ENCODE assay signal across 20 cellular contexts in the genomic region with DNA sequence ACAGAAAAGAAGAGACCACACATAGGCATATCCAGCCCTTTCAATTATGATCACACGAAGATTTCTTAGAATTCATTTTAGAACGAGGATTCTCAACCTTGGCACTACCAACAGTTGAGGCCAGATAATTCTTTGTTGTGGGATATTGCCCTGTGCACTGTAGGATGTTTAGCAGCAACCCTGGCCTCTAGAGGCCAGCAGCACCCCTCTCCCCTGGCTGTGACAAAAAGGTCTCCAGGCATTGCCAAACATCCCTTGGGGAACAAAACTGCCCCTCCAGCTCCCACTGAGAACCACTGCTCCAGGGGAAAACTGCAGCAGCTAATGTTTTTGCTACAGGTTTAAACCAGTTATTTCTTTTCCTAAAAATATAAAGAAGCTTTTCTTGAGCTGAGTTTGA. TPM values are rescaled to one million over a fixed set of nuclear protein-coding genes. Genes with fewer than 3 reads are reported as not detected.
DNase-seq lines count a peak whose midpoint lies in the region; ATAC-seq, FAIRE-seq and TF ChIP-seq lines count a peak whose summit lies in the region.
"Had no signal": no experiment of that assay in that cellular context is flagged by ENCODE, and none has a peak within 500 bp of the region (broad histone marks: within the 10 kb centered on the region; RNA-seq: fewer than 3 reads in every experiment).

No MANE protein-coding gene starts in this region.

- H3K36me3 Mint-ChIP-seq in endodermal cell (ENCODE audit: low read depth), result peaks cover 52% of the 10 kb centered on the region

- H3K9me2 ChIP-seq in OCI-LY7 (ENCODE audit: insufficient read depth, low read length), result no peaks in the 10 kb centered on the region

- H3K4me1 ChIP-seq in OCI-LY7 (ENCODE audit: insufficient read depth, low read length, poor library complexity, severe bottlenecking) (peaks cover 12% of the 10 kb centered on the region), endodermal cell (ENCODE audit: control insufficient read depth, insufficient read depth, low read length) (peaks cover 3% of the 10 kb centered on the region), rectal smooth muscle tissue (ENCODE audit: control insufficient read depth, insufficient read depth, low read length) (peaks cover 23% of the 10 kb centered on the region), left lung (peaks cover 3 to 29% of the 10 kb centered on the region in 2 donors), vagina (peaks cover 44% of the 10 kb centered on the region)

- H3K9me3 Mint-ChIP-seq in endodermal cell, result peaks cover 17% of the 10 kb centered on the region
- H3K9me3 Mint-ChIP-seq: neural crest cell had no signal

- WGBS in endodermal cell (ENCODE audit: insufficient coverage in 1 of 2, insufficient read length in 1 of 2), 2 experiments, result 92% methylated on average over 2 of the region's 2 CpGs; no CpG with 5 or more reads in 1 of the 2 experiments

- FAIRE-seq in GM12892 (lab: Jason Lieb, UNC), result peak; percentile 24

- H2AFZ ChIP-seq in OCI-LY7 (ENCODE audit: low read length), result no peak overlapping the region
- H2AFZ ChIP-seq: PC-9 had no signal

- ATAC-seq in GM21786 (IDR thresholded peaks at IDR 0.05; ENCODE audit: unreplicated experiment) (no peak), left lung (no peak)
- ATAC-seq: activated CD4-positive, CD25-positive, alpha-beta regulatory T cell treated with anti-CD3 and anti-CD28 coated beads, Interleukin-2, amount 50 U/mL, for 24 hours; activated naive CD4-positive, alpha-beta T cell treated with anti-CD3 and anti-CD28 coated beads, Interleukin-2, amount 50 U/mL, for 72 hours; T-cell had no signal

- peaks cover 20% of the 10 kb centered on the region for H3K4me1 Mint-ChIP-seq in endodermal cell

- H3K9me3 ChIP-seq in OCI-LY7 (ENCODE audit: low read length) (no peaks in the 10 kb centered on the region), endodermal cell (ENCODE audit: control insufficient read depth, low read length) (peaks cover 29% of the 10 kb centered on the region), left lung (no peaks in the 10 kb centered on the region), vagina (no peaks in the 10 kb centered on the region)

- TF ChIP-seq CTCF in OCI-LY7 (conservative IDR thresholded peaks at IDR 0.05; ENCODE audit: low read length), result peak; percentile 23; the same call in 1 of the 2 replicates
- TF ChIP-seq CTCF in endodermal cell (conservative IDR thresholded peaks at IDR 0.05), result peak; percentile 49
- TF ChIP-seq CTCF in left lung (IDR thresholded peaks at IDR 0.05), result no peak
- TF ChIP-seq CTCF in vagina (IDR thresholded peaks at IDR 0.05), result no peak

- H3K27me3 Mint-ChIP-seq in endodermal cell (ENCODE audit: insufficient read depth), result no peaks in the 10 kb centered on the region
- H3K27me3 Mint-ChIP-seq: T-cell had no signal

- POLR2A ChIA-PET in OCI-LY7 (lab: Charles Lee), result interaction anchor here (0.9 kb wide), 1 partner anchor 18 kb away, joined by 4 read pairs; no protein-coding TSS in a partner anchor

- H3K4me3 ChIP-seq in OCI-LY7 (ENCODE audit: low read depth, low read length, poor library complexity, severe bottlenecking), result no peak overlapping the region
- H3K4me3 ChIP-seq in endodermal cell (ENCODE audit: low read length), result no peak overlapping the region
- H3K4me3 ChIP-seq in rectal smooth muscle tissue (ENCODE audit: low read length), result no peak overlapping the region
- H3K4me3 ChIP-seq in left lung, result no peak overlapping the region
- no peak overlapping the region for H3K4me3 ChIP-seq in vagina
- H3K4me3 ChIP-seq: HAP-1, PC-9 had no signal

- intact Hi-C loops in OCI-LY7 (cut with micrococcal nuclease; ENCODE audit: unreplicated experiment) (no loop called here), left lung (cut with DNase I) (no loop called here), vagina (cut with DNase I) (no loop called here)

- H3K36me3 ChIP-seq in OCI-LY7 (ENCODE audit: insufficient read depth, low read length) (no peaks in the 10 kb centered on the region), endodermal cell (ENCODE audit: control insufficient read depth, insufficient read depth, low read length) (peaks cover 20% of the 10 kb centered on the region), rectal smooth muscle tissue (ENCODE audit: control insufficient read depth, insufficient read depth, low read length) (no peaks in the 10 kb centered on the region), left lung (no peaks in the 10 kb centered on the region), vagina (no peaks in the 10 kb centered on the region)
- H3K36me3 ChIP-seq: HAP-1 had no signal

- no peaks in the 10 kb centered on the region for H4K20me1 ChIP-seq in OCI-LY7 (ENCODE audit: insufficient read depth, low read length)

- H3K27ac Mint-ChIP-seq in endodermal cell, result no peak overlapping the region
- H3K27ac Mint-ChIP-seq: activated naive CD4-positive, alpha-beta T cell treated with anti-CD3 and anti-CD28 coated beads, Interleukin-2, amount 50 U/mL, for 72 hours; T-cell had no signal

- no peak overlapping the region for H3K9ac ChIP-seq in endodermal cell (ENCODE audit: extremely low read depth, low read length, poor library complexity, severe bottlenecking)
- no peak overlapping the region for H3K9ac ChIP-seq in rectal smooth muscle tissue (ENCODE audit: low read length)

- BruUV-seq in OCI-LY7 (replicated peaks; lab: Mats Ljungman, UMichigan), result no TSS peak

- DNase-seq in GM12892 (ENCODE audit: insufficient read length) (no peak), OCI-LY7 (ENCODE audit: low spot score) (no peak), endodermal cell (peak; percentile 71), left lung (no peak), vagina (ENCODE audit: extremely low spot score in 2 of 2) (no peak), NAMALWA (ENCODE audit: low spot score) (no peak)
- DNase-seq: activated CD8-positive, alpha-beta memory T cell treated with anti-CD3 and anti-CD28 coated beads, Interleukin-2, amount 50 U/mL, for 48 hours; central memory CD4-positive, alpha-beta T cell; hypothalamus; NCI-H446; PC-9; stimulated activated naive CD4-positive, alpha-beta T cell treated with Interleukin-2 at 50 U/mL for 16 hours; T-cell had no signal

- H3K79me2 ChIP-seq in OCI-LY7 (ENCODE audit: insufficient read depth, low read depth, low read length), result no peaks in the 10 kb centered on the region

- H3K27ac ChIP-seq in OCI-LY7 (ENCODE audit: low read depth, low read length, poor library complexity, severe bottlenecking) (no peak overlapping the region), endodermal cell (ENCODE audit: low read depth, low read length) (no peak overlapping the region), rectal smooth muscle tissue (ENCODE audit: low read depth, low read length) (peak overlapping the region; percentile 51), left lung (no peak overlapping the region), vagina (no peak overlapping the region)
- H3K27ac ChIP-seq: HL-60, PC-9 had no signal

- CTCF ChIA-PET in OCI-LY7 (lab: Charles Lee; ENCODE audit: unreplicated experiment), result no interaction called here

- TF ChIP-seq POLR2A in GM12892 (IDR thresholded peaks at IDR 0.05; ENCODE audit: low read depth, low read length) (no peak), vagina (IDR thresholded peaks at IDR 0.05) (no peak)

- no peak overlapping the region for H3K4me3 Mint-ChIP-seq in endodermal cell
- H3K4me3 Mint-ChIP-seq: neural crest cell, T-cell had no signal

- H3K4me2 ChIP-seq in OCI-LY7 (ENCODE audit: low read length), result no peak overlapping the region
- H3K4me2 ChIP-seq: PC-9 had no signal

- H3K27me3 ChIP-seq in endodermal cell (ENCODE audit: control insufficient read depth, insufficient read depth, low read length, poor library complexity, severe bottlenecking) (no peaks in the 10 kb centered on the region), rectal smooth muscle tissue (ENCODE audit: control insufficient read depth, insufficient read depth, low read length) (no peaks in the 10 kb centered on the region), left lung (no peaks in the 10 kb centered on the region), vagina (no peaks in the 10 kb centered on the region)

RNA-seq across cellular contexts. Expression of gene NT5DC3, which starts 7.1 kb away (rescaled TPM):
- polyA plus RNA-seq in GM12892 (2012; ENCODE audit: missing spikeins), result 4.9 TPM
- 4.6 and 4.7 TPM in 2 replicates for total RNA-seq in OCI-LY7 (2014; rRNA removed; shearing (Covaris generic))
- total RNA-seq in OCI-LY7 (2022) (6.2 and 7.5 TPM in 2 replicates), endodermal cell (10 to 100 TPM; 24.2 to 28.3 TPM), left lung (1 to 10 TPM; 7.5 to 8.9 TPM), vagina (5.2 TPM)
- polyA plus RNA-seq in endodermal cell (2013, experiment 1 of 2), result 3.9 TPM
- 3.7 TPM for polyA plus RNA-seq in endodermal cell (2013, experiment 2 of 2)

Comparison
In these comparisons a context has a peak if more than half of its experiments do, and no peak if none do; other contexts are left out.
1. CTCF ChIP-seq: peak in OCI-LY7 (single experiment) and endodermal cell (single experiment); none in left lung (0 of 2) and vagina (0 of 3).